ENCODE assay signal across 13 cellular contexts in the genomic region with DNA sequence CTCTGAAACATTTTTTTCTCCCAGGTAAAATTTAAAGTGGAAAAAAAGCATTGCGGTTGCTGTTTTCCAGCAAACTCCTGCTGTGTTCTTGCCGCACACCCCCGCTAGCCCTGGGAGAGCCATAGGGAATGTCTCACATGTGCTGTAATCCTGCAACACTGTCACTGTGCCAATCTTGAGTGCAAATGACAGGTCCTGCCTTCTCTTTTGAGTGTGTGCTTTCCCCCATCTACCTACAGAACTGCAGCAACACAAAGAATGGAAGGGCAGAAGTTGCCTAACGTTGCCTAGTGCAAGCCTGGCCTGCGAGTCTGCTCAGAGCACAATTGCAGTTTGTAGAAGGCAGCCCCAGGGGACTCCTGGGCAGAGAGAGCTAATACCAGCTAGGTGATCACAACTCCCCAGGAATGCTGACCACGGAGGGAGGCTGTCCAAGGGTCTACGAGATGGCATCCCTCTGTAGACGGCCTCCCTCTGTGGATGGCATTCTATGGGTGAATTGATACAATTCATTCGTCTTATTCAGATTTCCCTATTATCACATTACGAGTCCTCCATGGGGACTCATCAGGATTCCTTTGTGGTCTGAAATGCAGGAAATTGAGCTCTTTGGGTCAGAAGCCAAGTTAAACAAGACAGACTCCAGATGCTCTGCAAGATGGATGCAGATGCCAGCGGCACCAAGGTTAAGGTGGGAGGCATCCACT.
DNase-seq lines count a peak whose midpoint lies in the region; ATAC-seq and TF ChIP-seq lines count a peak whose summit lies in the region.
"Had no signal": no experiment of that assay in that cellular context is flagged by ENCODE, and none has a peak within 500 bp of the region (broad histone marks: within the 10 kb centered on the region; RNA-seq: fewer than 3 reads in every experiment).

No MANE protein-coding gene starts in this region.

- DNase-seq in HS-27A (ENCODE audit: low read depth) (peak; percentile 4), astrocyte of the cerebellum (ENCODE audit: low read depth) (peak; percentile 58), left ventricle myocardium superior (no peak), stromal cell of bone marrow (ENCODE audit: low read depth) (peak; percentile 53), HUDEP-2 (lab: John Stamatoyannopoulos, UW; ENCODE audit: unreplicated experiment in 76 of 76) (no peak), NCI-H2081 (lab: John Stamatoyannopoulos, UW) (no peak)
- DNase-seq: activated CD4-positive, CD25-positive, alpha-beta regulatory T cell treated with anti-CD3 and anti-CD28 coated beads, Interleukin-2, amount 50 U/mL, for 72 hours; activated gamma-delta T cell treated with Interleukin-2 at 50 U/mL for 16 hours; DMS53; immature natural killer cell; KBM-7; SHP77 had no signal

- in situ Hi-C loops in astrocyte of the cerebellum (cut with HindIII; ENCODE audit: low sequenced_read_pairs): no loop called here

- intact Hi-C loops in left ventricle myocardium superior (cut with micrococcal nuclease): no loop called here

- peak; percentile 33 for ATAC-seq in left ventricle myocardium superior
- ATAC-seq in GM19395 (IDR thresholded peaks at IDR 0.05; ENCODE audit: unreplicated experiment): no peak

- H3K4me3 ChIP-seq in astrocyte of the cerebellum (ENCODE audit: low read depth, low read length): no peak overlapping the region

- TF ChIP-seq CTCF in astrocyte of the cerebellum (IDR thresholded peaks at IDR 0.05; ENCODE audit: low read depth, low read length, missing control alignments): no peak

Comparison
In these comparisons a context has a peak if more than half of its experiments do, and no peak if none do; other contexts are left out.
1. DNase-seq: peak in HS-27A (single experiment), astrocyte of the cerebellum (single experiment) and stromal cell of bone marrow (single experiment); none in left ventricle myocardium superior (single experiment), HUDEP-2 (0 of 76) and NCI-H2081 (0 of 2).